9 cellular contexts compared by ENCODE assay signal in genomic region chr9:4680178-4680535, GRCh38. TPM values are rescaled to one million over a fixed set of nuclear protein-coding genes. Genes with fewer than 3 reads are reported as not detected.
DNase-seq lines count a peak whose midpoint lies in the region; ATAC-seq and TF ChIP-seq lines count a peak whose summit lies in the region.
"Had no signal": no experiment of that assay in that cellular context is flagged by ENCODE, and none has a peak within 500 bp of the region (broad histone marks: within the 10 kb centered on the region; RNA-seq: fewer than 3 reads in every experiment).

No MANE protein-coding gene starts in this region.

- H3K27me3 ChIP-seq in MG63 = no peaks in the 10 kb centered on the region
- H3K27me3 ChIP-seq in esophagus (ENCODE audit: control insufficient read depth in 1 of 2, insufficient read depth in 2 of 2, low read length in 2 of 2) = no peaks in the 10 kb centered on the region
- no peaks in the 10 kb centered on the region for H3K27me3 ChIP-seq in parathyroid adenoma (ENCODE audit: control insufficient read depth, insufficient read depth, low read length)

- H3K4me3 ChIP-seq in MG63 (peak overlapping the region; percentile 63), esophagus (ENCODE audit: low read depth in 1 of 2, low read length in 2 of 2) (peak overlapping the region; percentile 84 to 88), parathyroid adenoma (ENCODE audit: low read depth, low read length) (peak overlapping the region; percentile 99)

- H3K4me1 ChIP-seq in esophagus (ENCODE audit: control insufficient read depth in 2 of 2, insufficient read depth in 2 of 2, low read length in 1 of 2) (no peaks in the 10 kb centered on the region), parathyroid adenoma (peaks cover 2% of the 10 kb centered on the region)

- no peak overlapping the region for H3K9ac ChIP-seq in parathyroid adenoma

- TF ChIP-seq CTCF in parathyroid adenoma (IDR thresholded peaks at IDR 0.05) = no peak

- H2AFZ ChIP-seq in parathyroid adenoma = peak overlapping the region; percentile 90

- H3K36me3 ChIP-seq in MG63 (no peaks in the 10 kb centered on the region), esophagus (ENCODE audit: control insufficient read depth in 2 of 2, insufficient read depth in 2 of 2, low read length in 1 of 2) (no peaks in the 10 kb centered on the region), parathyroid adenoma (ENCODE audit: control insufficient read depth, insufficient read depth, low read length) (no peaks in the 10 kb centered on the region)

- H3K27ac ChIP-seq in esophagus (ENCODE audit: low read depth in 2 of 2, low read length in 1 of 2) (peak overlapping the region; percentile 98 to 100), parathyroid adenoma (peak overlapping the region; percentile 94)

- H3K9me3 ChIP-seq in MG63 (no peaks in the 10 kb centered on the region), esophagus (ENCODE audit: control insufficient read depth in 2 of 2, insufficient read depth in 1 of 2, low read depth in 1 of 2, low read length in 1 of 2) (no peaks in the 10 kb centered on the region), parathyroid adenoma (ENCODE audit: control insufficient read depth, low read length) (no peaks in the 10 kb centered on the region)

- H3K4me2 ChIP-seq in parathyroid adenoma (ENCODE audit: low read length) = peak overlapping the region; percentile 99

- WGBS in esophagus, 2 donors = 0 to 1% methylated on average over 10 of the region's 10 CpGs

- DNase-seq in G401 (ENCODE audit: low spot score) = peak; percentile 50
- no peak for DNase-seq in MG63
- DNase-seq in NCI-H146 (lab: John Stamatoyannopoulos, UW) = no peak
- DNase-seq in HCEC 1CT = no peak
- DNase-seq in SK-N-DZ (ENCODE audit: low spot score) = no peak
- DNase-seq: amniotic stem cell had no signal

- no peak for ATAC-seq in HG02973 (IDR thresholded peaks at IDR 0.05; ENCODE audit: unreplicated experiment)

- in situ Hi-C loops in G401 (cut with HindIII; ENCODE audit: low sequenced_read_pairs) = no loop called here

- peaks cover 2% of the 10 kb centered on the region for H3K79me2 ChIP-seq in parathyroid adenoma

RNA-seq across cellular contexts. Expression of gene CDC37L1, which starts 0.8 kb away (rescaled TPM):
- total RNA-seq in G401 (2014; rRNA removed; shearing (Covaris generic)) = 10.7 and 20.7 TPM in 2 replicates
- 12.9 and 17.0 TPM in 2 replicates for total RNA-seq in MG63 (2014; rRNA removed; shearing (Covaris generic); ENCODE audit: low replicate concordance)
- polyA plus RNA-seq in esophagus = 1 to 10 TPM; 6.1 to 9.5 TPM
- 4.5 and 7.7 TPM in 2 replicates for polyA plus RNA-seq in SK-N-DZ (2014; cell fraction: cytosol; rRNA removed)
- 4.5 and 4.7 TPM in 2 replicates for polyA plus RNA-seq in SK-N-DZ (2014; cell fraction: nucleus; rRNA removed)

RNA-seq across cellular contexts. Expression of gene SPATA6L, which starts 13.9 kb away (rescaled TPM):
- 0.34 and 0.80 TPM in 2 replicates for total RNA-seq in G401 (2014; rRNA removed; shearing (Covaris generic))
- total RNA-seq in MG63 (2014; rRNA removed; shearing (Covaris generic); ENCODE audit: low replicate concordance) = not detected in 2 replicates
- 1 to 10 TPM; 1.4 to 2.8 TPM for polyA plus RNA-seq in esophagus
- polyA plus RNA-seq in SK-N-DZ (2014; cell fraction: cytosol; rRNA removed) = not detected in 2 replicates
- not detected in 2 replicates for polyA plus RNA-seq in SK-N-DZ (2014; cell fraction: nucleus; rRNA removed)

RNA-seq across cellular contexts. Expression of gene PLPP6, which starts 18.1 kb away (rescaled TPM):
- total RNA-seq in G401 (2014; rRNA removed; shearing (Covaris generic)) = 7.7 and 10.5 TPM in 2 replicates
- 2.0 and 3.5 TPM in 2 replicates for total RNA-seq in MG63 (2014; rRNA removed; shearing (Covaris generic); ENCODE audit: low replicate concordance)
- polyA plus RNA-seq in esophagus = 1 to 10 TPM; 5.1 to 6.4 TPM
- 7.4 and 9.4 TPM in 2 replicates for polyA plus RNA-seq in SK-N-DZ (2014; cell fraction: cytosol; rRNA removed)
- 4.6 and 8.9 TPM in 2 replicates for polyA plus RNA-seq in SK-N-DZ (2014; cell fraction: nucleus; rRNA removed)
